In genomic region chr18:48475635-48476549, GRCh38 we compare ENCODE assay signal across 8 cellular contexts.
DNase-seq lines count a peak whose midpoint lies in the region; ATAC-seq and TF ChIP-seq lines count a peak whose summit lies in the region.

No MANE protein-coding gene starts in this region.

- intact Hi-C loops in Calu3 (cut with micrococcal nuclease; ENCODE audit: unreplicated experiment) (loop anchor here (1.0 to 10.0 kb wide), 3 partner anchors 65 to 759 kb away; no protein-coding TSS in a partner anchor), tibial artery (cut with DNase I; ENCODE audit: low total_unique reads) (loop anchor here (1.0 kb wide), 1 partner anchor 187 kb away; no protein-coding TSS in a partner anchor)

- peak; percentile 82 for TF ChIP-seq CTCF in Calu3 (IDR thresholded peaks at IDR 0.05; ENCODE audit: unreplicated experiment)
- peak; percentile 92 for TF ChIP-seq CTCF in liver (IDR thresholded peaks at IDR 0.05; ENCODE audit: low read depth, low read length, missing input control)
- TF ChIP-seq CTCF in tibial artery (IDR thresholded peaks at IDR 0.05): peak; percentile 85 to 90

- peaks cover 2% of the 10 kb centered on the region for H3K9me3 Mint-ChIP-seq in Calu3 (ENCODE audit: low read depth, unreplicated experiment)

- no peak overlapping the region for H3K27ac ChIP-seq in liver (ENCODE audit: low read depth in 1 of 2, low read length in 2 of 2)
- no peak overlapping the region for H3K27ac ChIP-seq in tibial artery

- TF ChIP-seq RAD21 in liver (IDR thresholded peaks at IDR 0.05): peak; percentile 98 to 99

- H3K27me3 ChIP-seq in liver (ENCODE audit: control insufficient read depth in 4 of 4, insufficient read depth in 4 of 4, low read length in 3 of 4) (no peaks in the 10 kb centered on the region), tibial artery (no peaks in the 10 kb centered on the region)

- H3K9me3 ChIP-seq in liver (ENCODE audit: control insufficient read depth in 4 of 4, low read length in 3 of 4): no peaks in the 10 kb centered on the region
- no peaks in the 10 kb centered on the region for H3K9me3 ChIP-seq in tibial artery

- no peaks in the 10 kb centered on the region for H3K36me3 Mint-ChIP-seq in Calu3 (ENCODE audit: insufficient read depth, unreplicated experiment)

- DNase-seq in Calu3 (peak; percentile 68), NCI-H1436 treated with DMSO at 0.1 percent for 48 hours (lab: John Stamatoyannopoulos, UW) (peak; percentile 16), SKM-1 treated with dmso at 0.1 percent for 144 hours (lab: John Stamatoyannopoulos, UW; ENCODE audit: unreplicated experiment) (peak; percentile 62), dermis blood vessel endothelial cell (peak; percentile 83), tibial artery (peak; percentile 44 to 73)

- no peak overlapping the region for H3K4me3 Mint-ChIP-seq in Calu3 (ENCODE audit: low read depth, unreplicated experiment)

- no peak overlapping the region for H3K4me3 ChIP-seq in liver (ENCODE audit: low read depth in 1 of 3, low read length in 3 of 3)
- no peak overlapping the region for H3K4me3 ChIP-seq in tibial artery

- H3K4me1 ChIP-seq in liver (ENCODE audit: control insufficient read depth in 4 of 4, insufficient read depth in 4 of 4, low read length in 3 of 4) (peaks cover 0 to 4% (median 1%) of the 10 kb centered on the region in 4 donors), tibial artery (peaks cover 0 to 3% (median under 1%) of the 10 kb centered on the region in 4 donors)

- CTCF ChIA-PET in Calu3 (lab: Charles Lee): interaction anchor here (1.0 to 2.8 kb wide), 7 partner anchors 10 to 192 kb away, joined by 3 to 14 read pairs (median 8); no protein-coding TSS in a partner anchor

- ATAC-seq in GM21529 (IDR thresholded peaks at IDR 0.05; ENCODE audit: unreplicated experiment): peak; percentile 75
- ATAC-seq in HG03045 (IDR thresholded peaks at IDR 0.05; ENCODE audit: unreplicated experiment): no peak

- 28% methylated on average over 8 of the region's 8 CpGs for WGBS in liver

- no peak overlapping the region for H3K9ac ChIP-seq in liver (ENCODE audit: low read depth in 1 of 2, low read length in 2 of 2)

- H3K4me1 Mint-ChIP-seq in Calu3 (ENCODE audit: low read depth, unreplicated experiment): no peaks in the 10 kb centered on the region

- no peak overlapping the region for H3K27ac Mint-ChIP-seq in Calu3 (ENCODE audit: unreplicated experiment)

- H3K27me3 Mint-ChIP-seq in Calu3 (ENCODE audit: unreplicated experiment): peaks cover 39% of the 10 kb centered on the region

- H3K36me3 ChIP-seq in liver (ENCODE audit: control insufficient read depth in 4 of 4, insufficient read depth in 3 of 4, low read depth in 1 of 4, low read length in 3 of 4) (no peaks in the 10 kb centered on the region), tibial artery (no peaks in the 10 kb centered on the region)

- no TSS peak for BruUV-seq in Calu3 (replicated peaks; lab: Mats Ljungman, UMichigan)

TF ChIP-seq in liver, 16 proteins besides CTCF, POLR2A, EP300 and RAD21:
- peak; percentile 1 to 35 for TF ChIP-seq RXRA (IDR thresholded peaks at IDR 0.05)
- TF ChIP-seq JUND (IDR thresholded peaks at IDR 0.05): no peak

Comparison
In these comparisons a context has a peak if more than half of its experiments do, and no peak if none do; other contexts are left out.
1. DNase-seq: peak in every context shown above with its lines; median percentile 83 in dermis blood vessel endothelial cell; 68 in Calu3; 62 in SKM-1 treated with dmso at 0.1 percent for 144 hours; 58 in tibial artery; 16 in NCI-H1436 treated with DMSO at 0.1 percent for 48 hours.